ENCODE assay signal across 30 cellular contexts in the genomic region with DNA sequence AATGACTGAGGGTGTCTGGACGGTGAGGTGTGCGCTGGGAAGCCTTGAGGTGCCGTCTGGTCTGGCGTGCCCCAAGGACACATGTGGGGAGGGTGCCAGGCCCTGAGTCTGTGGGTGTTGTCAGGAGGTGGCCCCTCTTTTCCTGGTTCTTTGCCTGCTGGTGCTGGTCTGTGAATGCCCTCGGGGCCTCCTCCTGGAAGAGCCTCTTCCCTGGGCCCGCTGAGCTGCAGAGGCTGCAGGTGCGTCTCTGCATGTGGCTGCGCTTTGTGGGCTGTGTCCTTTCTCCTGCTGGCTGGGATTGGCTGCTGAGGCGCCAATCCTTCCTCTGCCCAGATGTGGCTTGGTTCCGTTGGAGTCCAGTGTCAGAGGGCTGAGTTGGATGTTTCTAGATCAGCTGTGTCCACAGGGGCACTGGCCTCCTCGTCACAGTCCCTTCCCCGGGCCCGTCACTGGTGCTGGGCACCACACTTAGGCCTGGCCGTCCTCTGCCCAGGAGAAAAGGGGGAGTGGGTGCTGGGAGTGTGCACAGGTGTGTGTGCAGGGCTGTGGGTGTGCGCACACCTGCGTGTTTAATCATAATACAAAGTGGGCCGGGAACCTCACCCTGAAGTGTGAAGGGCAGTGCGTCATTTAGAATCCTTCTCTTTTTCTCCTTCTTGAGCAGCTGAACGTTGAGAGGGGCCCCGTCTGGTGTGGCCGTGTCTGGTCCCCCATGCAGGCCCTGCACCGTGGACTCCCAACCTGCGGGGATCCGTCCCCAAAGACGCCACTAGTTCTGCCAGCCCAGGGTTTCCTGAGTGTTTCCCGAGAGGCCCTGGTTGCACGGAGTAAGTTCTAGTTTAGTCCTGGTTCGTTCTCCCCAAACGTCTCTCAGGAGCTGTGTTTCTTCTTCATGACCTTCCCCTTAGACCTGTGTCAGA. TPM values are rescaled to one million over a fixed set of nuclear protein-coding genes. Genes with fewer than 3 reads are reported as not detected.
A peak's percentile ranks its signal among the peaks of the same experiment; 100 is the strongest.
DNase-seq lines count a peak whose midpoint lies in the region; ATAC-seq, FAIRE-seq and TF ChIP-seq lines count a peak whose summit lies in the region.
"Had no signal": no experiment of that assay in that cellular context is flagged by ENCODE, and none has a peak within 500 bp of the region (broad histone marks: within the 10 kb centered on the region; RNA-seq: fewer than 3 reads in every experiment).

No MANE protein-coding gene starts in this region.

- H3K36me3 Mint-ChIP-seq in activated naive CD8-positive, alpha-beta T cell treated with anti-CD3 and anti-CD28 coated beads, Interleukin-2, amount 10 ng/mL, durations not matched to agents 7 days and 5 days: no peaks in the 10 kb centered on the region
- peaks cover 3% of the 10 kb centered on the region for H3K36me3 Mint-ChIP-seq in activated naive CD8-positive, alpha-beta T cell treated with anti-CD3 and anti-CD28 coated beads for 36 hours

- H3K9me3 ChIP-seq in Peyer's patch: no peaks in the 10 kb centered on the region
- H3K9me3 ChIP-seq in upper lobe of right lung: no peaks in the 10 kb centered on the region
- H3K9me3 ChIP-seq in tibial nerve: no peaks in the 10 kb centered on the region
- H3K9me3 ChIP-seq: heart right ventricle, thoracic aorta had no signal

- H3K9me3 Mint-ChIP-seq in activated naive CD8-positive, alpha-beta T cell treated with anti-CD3 and anti-CD28 coated beads, Interleukin-2, amount 10 ng/mL, durations not matched to agents 7 days and 5 days: no peaks in the 10 kb centered on the region
- no peaks in the 10 kb centered on the region for H3K9me3 Mint-ChIP-seq in activated naive CD8-positive, alpha-beta T cell treated with anti-CD3 and anti-CD28 coated beads for 36 hours
- H3K9me3 Mint-ChIP-seq: activated CD4-positive, alpha-beta T cell treated with anti-CD3 and anti-CD28 coated beads, Interleukin-2, amount 10 ng/mL, durations not matched to agents 24 days and 14 days; activated T-helper 2 cell treated with anti-CD3 and anti-CD28 coated beads, Interferon-gamma antibody, Interleukin-2, Interleukin-4, amounts not matched to agents 10 μg/mL and 5 μg/mL and 100 μg/mL, durations not matched to agents 14 hours and 24 hours and 36 hours; IgD-negative memory B cell; stimulated activated naive B cell treated with anti-CD40 and anti-IgM and Interleukin-4, amounts not matched to agents 10 μg/mL and 1 μg/mL and 100 μg/mL, for 72 hours had no signal

- TF ChIP-seq CTCF in Peyer's patch (IDR thresholded peaks at IDR 0.05) (no peak), upper lobe of right lung (IDR thresholded peaks at IDR 0.05) (no peak), tibial nerve (IDR thresholded peaks at IDR 0.05) (no peak)

- POLR2A ChIA-PET in activated naive CD8-positive, alpha-beta T cell treated with anti-CD3 and anti-CD28 coated beads, Interleukin-2, amount 10 ng/mL, durations not matched to agents 7 days and 5 days (lab: Charles Lee): no interaction called here

- no peak for ATAC-seq in activated naive CD8-positive, alpha-beta T cell treated with anti-CD3 and anti-CD28 coated beads, Interleukin-2, amount 10 ng/mL, durations not matched to agents 7 days and 5 days (ENCODE audit: low read depth)
- no peak for ATAC-seq in upper lobe of right lung
- no peak for ATAC-seq in HG02885 (IDR thresholded peaks at IDR 0.05; ENCODE audit: poor library complexity, unreplicated experiment)
- ATAC-seq: heart right ventricle; left cardiac atrium; Panc1; stimulated activated naive B cell treated with anti-CD40 and anti-IgM and Interleukin-4, amounts not matched to agents 10 μg/mL and 1 μg/mL and 100 μg/mL, for 72 hours had no signal

- no peak overlapping the region for H3K4me3 Mint-ChIP-seq in activated naive CD8-positive, alpha-beta T cell treated with anti-CD3 and anti-CD28 coated beads, Interleukin-2, amount 10 ng/mL, durations not matched to agents 7 days and 5 days
- no peak overlapping the region for H3K4me3 Mint-ChIP-seq in activated naive CD8-positive, alpha-beta T cell treated with anti-CD3 and anti-CD28 coated beads for 36 hours
- H3K4me3 Mint-ChIP-seq: activated CD4-positive, alpha-beta T cell treated with anti-CD3 and anti-CD28 coated beads, Interleukin-2, amount 10 ng/mL, durations not matched to agents 24 days and 14 days; IgD-negative memory B cell; stimulated activated naive B cell treated with anti-CD40 and anti-IgM and Interleukin-4, amounts not matched to agents 10 μg/mL and 1 μg/mL and 100 μg/mL, for 72 hours had no signal

- H3K27ac ChIP-seq in Peyer's patch (no peak overlapping the region), upper lobe of right lung (no peak overlapping the region), tibial nerve (no peak overlapping the region)
- H3K27ac ChIP-seq: heart right ventricle, thoracic aorta had no signal

- intact Hi-C loops in upper lobe of right lung (cut with DNase I): no loop called here

- H3K27me3 ChIP-seq in Peyer's patch (no peaks in the 10 kb centered on the region), upper lobe of right lung (no peaks in the 10 kb centered on the region), tibial nerve (no peaks in the 10 kb centered on the region)

- DNase-seq in activated naive CD8-positive, alpha-beta T cell treated with anti-CD3 and anti-CD28 coated beads, Interleukin-2, amount 10 ng/mL, durations not matched to agents 7 days and 5 days: peak; percentile 14
- DNase-seq in activated naive CD8-positive, alpha-beta T cell treated with anti-CD3 and anti-CD28 coated beads for 36 hours: no peak
- DNase-seq in Peyer's patch (peak in 2 of 3 donors; percentile 31 to 40), mesenteric fat pad (ENCODE audit: low spot score) (peak; percentile 84), upper lobe of right lung (peak; percentile 42), tibial nerve (ENCODE audit: low spot score in 2 of 2) (no peak), GM12891 (ENCODE audit: insufficient read length, low spot score) (no peak)
- DNase-seq: activated CD4-positive, alpha-beta T cell treated with anti-CD3 and anti-CD28 coated beads, Interleukin-2, amount 10 ng/mL, durations not matched to agents 24 days and 14 days; cerebellar nuclear complex; EL; erythroblast; heart right ventricle; left cardiac atrium; mesenchymal stem cell; NCI-H1092; NCI-H524; NK-92 treated with Interleukin-12 subunit alpha and Interleukin-12 subunit beta, amount 100 ng/mL, for 24 hours; occipital lobe; retina; SIG-M5; stimulated activated CD4-positive, alpha-beta T cell treated with anti-CD3 and anti-CD28 coated beads, Interleukin-2, amount 100 ng/mL, for 48 hours; stimulated activated naive B cell treated with anti-CD40 and anti-IgM and Interleukin-4, amounts not matched to agents 10 μg/mL and 1 μg/mL and 100 μg/mL, for 72 hours had no signal

- no peak for TF ChIP-seq POLR2A in Peyer's patch (IDR thresholded peaks at IDR 0.05)
- no peak for TF ChIP-seq POLR2A in tibial nerve (IDR thresholded peaks at IDR 0.05)
- TF ChIP-seq POLR2A in GM12891 (IDR thresholded peaks at IDR 0.05; ENCODE audit: low read depth, low read length): no peak

- FAIRE-seq in GM12891 (lab: Jason Lieb, UNC): no peak
- FAIRE-seq: GM19239 had no signal

- WGBS in tibial nerve, 2 donors: 84 to 92% methylated on average over 24 to 27 of the region's 29 CpGs

- no peaks in the 10 kb centered on the region for H3K36me3 ChIP-seq in Peyer's patch
- H3K36me3 ChIP-seq in upper lobe of right lung: no peaks in the 10 kb centered on the region
- H3K36me3 ChIP-seq in tibial nerve: no peaks in the 10 kb centered on the region
- H3K36me3 ChIP-seq: heart right ventricle, thoracic aorta had no signal

- H3K4me3 ChIP-seq in Peyer's patch: no peak overlapping the region
- no peak overlapping the region for H3K4me3 ChIP-seq in upper lobe of right lung
- H3K4me3 ChIP-seq in tibial nerve: no peak overlapping the region
- H3K4me3 ChIP-seq: heart right ventricle, thoracic aorta had no signal

- H3K27me3 Mint-ChIP-seq in activated naive CD8-positive, alpha-beta T cell treated with anti-CD3 and anti-CD28 coated beads, Interleukin-2, amount 10 ng/mL, durations not matched to agents 7 days and 5 days: no peaks in the 10 kb centered on the region
- H3K27me3 Mint-ChIP-seq in activated naive CD8-positive, alpha-beta T cell treated with anti-CD3 and anti-CD28 coated beads for 36 hours: no peaks in the 10 kb centered on the region
- H3K27me3 Mint-ChIP-seq: activated CD4-positive, alpha-beta T cell treated with anti-CD3 and anti-CD28 coated beads, Interleukin-2, amount 10 ng/mL, durations not matched to agents 24 days and 14 days; IgD-negative memory B cell; stimulated activated naive B cell treated with anti-CD40 and anti-IgM and Interleukin-4, amounts not matched to agents 10 μg/mL and 1 μg/mL and 100 μg/mL, for 72 hours had no signal

- no peak for TF ChIP-seq EP300 in tibial nerve (IDR thresholded peaks at IDR 0.05)

- H3K4me1 ChIP-seq in Peyer's patch (no peaks in the 10 kb centered on the region), upper lobe of right lung (no peaks in the 10 kb centered on the region), tibial nerve (peaks cover 0 to under 1% (median 0%) of the 10 kb centered on the region in 4 donors)

- H3K27ac Mint-ChIP-seq in activated naive CD8-positive, alpha-beta T cell treated with anti-CD3 and anti-CD28 coated beads, Interleukin-2, amount 10 ng/mL, durations not matched to agents 7 days and 5 days: no peak overlapping the region
- H3K27ac Mint-ChIP-seq in activated naive CD8-positive, alpha-beta T cell treated with anti-CD3 and anti-CD28 coated beads for 36 hours: no peak overlapping the region
- H3K27ac Mint-ChIP-seq: activated CD4-positive, alpha-beta T cell treated with anti-CD3 and anti-CD28 coated beads, Interleukin-2, amount 10 ng/mL, durations not matched to agents 24 days and 14 days; stimulated activated naive B cell treated with anti-CD40 and anti-IgM and Interleukin-4, amounts not matched to agents 10 μg/mL and 1 μg/mL and 100 μg/mL, for 72 hours had no signal

- no peaks in the 10 kb centered on the region for H3K4me1 Mint-ChIP-seq in activated naive CD8-positive, alpha-beta T cell treated with anti-CD3 and anti-CD28 coated beads, Interleukin-2, amount 10 ng/mL, durations not matched to agents 7 days and 5 days
- no peaks in the 10 kb centered on the region for H3K4me1 Mint-ChIP-seq in activated naive CD8-positive, alpha-beta T cell treated with anti-CD3 and anti-CD28 coated beads for 36 hours
- H3K4me1 Mint-ChIP-seq: activated CD4-positive, alpha-beta T cell treated with anti-CD3 and anti-CD28 coated beads, Interleukin-2, amount 10 ng/mL, durations not matched to agents 24 days and 14 days had no signal

RNA-seq across cellular contexts. Expression of a gene that starts 35.5 kb away (rescaled TPM):
- total RNA-seq in activated naive CD8-positive, alpha-beta T cell treated with anti-CD3 and anti-CD28 coated beads, Interleukin-2, amount 10 ng/mL, durations not matched to agents 7 days and 5 days: under 1 TPM; 0.53 to 0.60 TPM
- under 1 TPM in 1 of 2 experiments, not detected in 1; 0.20 TPM for total RNA-seq in activated naive CD8-positive, alpha-beta T cell treated with anti-CD3 and anti-CD28 coated beads for 36 hours
- total RNA-seq in Peyer's patch (under 1 TPM in 1 of 4 donors, not detected in 3; 0.54 TPM), mesenteric fat pad (not detected), upper lobe of right lung (not detected), tibial nerve (not detected)
- 0.17 TPM for polyA plus RNA-seq in GM12891 (2012; ENCODE audit: low read depth, missing spikeins)
- total RNA-seq: activated CD4-positive, alpha-beta T cell treated with anti-CD3 and anti-CD28 coated beads, Interleukin-2, amount 10 ng/mL, durations not matched to agents 24 days and 14 days; fibroblast of villous mesenchyme; heart right ventricle had no signal
- polyA plus RNA-seq: AG04450, IgD-negative memory B cell had no signal

RNA-seq across cellular contexts. Expression of a gene that starts 46.4 kb away (rescaled TPM):
- total RNA-seq in activated naive CD8-positive, alpha-beta T cell treated with anti-CD3 and anti-CD28 coated beads, Interleukin-2, amount 10 ng/mL, durations not matched to agents 7 days and 5 days: 1 to 10 TPM; 5.4 to 6.6 TPM
- 10 to 100 TPM; 24.3 TPM for total RNA-seq in activated naive CD8-positive, alpha-beta T cell treated with anti-CD3 and anti-CD28 coated beads for 36 hours
- total RNA-seq in Peyer's patch (1 to 10 TPM in 2 of 4 donors, not detected in 2; 1.6 to 2.7 TPM), mesenteric fat pad (0.42 TPM), upper lobe of right lung (1.8 TPM), tibial nerve (under 1 TPM in 3 of 4 donors, not detected in 1; 0.22 to 0.60 (median 0.42) TPM)
- 8.4 TPM for polyA plus RNA-seq in GM12891 (2012; ENCODE audit: low read depth, missing spikeins)
- total RNA-seq: fibroblast of villous mesenchyme, occipital lobe had no signal
- polyA plus RNA-seq: AG04450 had no signal

Comparison
In these comparisons a context has a peak if more than half of its experiments do, and no peak if none do; other contexts are left out.
1. DNase-seq: peak in activated naive CD8-positive, alpha-beta T cell treated with anti-CD3 and anti-CD28 coated beads, Interleukin-2, amount 10 ng/mL, durations not matched to agents 7 days and 5 days (single experiment), Peyer's patch (2 of 3), mesenteric fat pad (single experiment) and upper lobe of right lung (single experiment); none in activated naive CD8-positive, alpha-beta T cell treated with anti-CD3 and anti-CD28 coated beads for 36 hours (single experiment), tibial nerve (0 of 2) and GM12891 (single experiment).